14 cellular contexts compared by ENCODE assay signal in genomic region chr19:605061-605971, GRCh38. TPM values are rescaled to one million over a fixed set of nuclear protein-coding genes. Genes with fewer than 3 reads are reported as not detected.
A peak's percentile ranks its signal among the peaks of the same experiment; 100 is the strongest.
DNase-seq lines count a peak whose midpoint lies in the region; ATAC-seq and TF ChIP-seq lines count a peak whose summit lies in the region.
"Not testable (repeated sequence)": the region's sequence is repeated elsewhere in the genome, so short reads cannot be mapped to it uniquely, and the experiment has no call there.
"Had no signal": no experiment of that assay in that cellular context is flagged by ENCODE, and none has a peak within 500 bp of the region (broad histone marks: within the 10 kb centered on the region; RNA-seq: fewer than 3 reads in every experiment).

No MANE protein-coding gene starts in this region.

- ATAC-seq in DND-41 (ENCODE audit: insufficient read depth, low read depth) (peak; percentile 53), RWPE2 (ENCODE audit: low read depth) (peak; percentile 17; the same call in 1 of the 3 replicates)
- not testable (repeated sequence) for ATAC-seq in stimulated activated naive CD8-positive, alpha-beta T cell treated with anti-CD3 and anti-CD28 coated beads, Interleukin-15, Interleukin-2, amounts not matched to agents 100 U/mL and 50 U/mL, for 24 hours

- not testable (repeated sequence) for H3K36me3 Mint-ChIP-seq in activated CD4-positive, alpha-beta memory T cell treated with anti-CD3 and anti-CD28 coated beads for 36 hours; activated T-helper 2 cell treated with anti-CD3 and anti-CD28 coated beads, Interferon-gamma antibody, Interleukin-2, Interleukin-4, amounts not matched to agents 10 μg/mL and 5 μg/mL and 100 μg/mL, durations not matched to agents 14 hours and 24 hours and 36 hours (ENCODE audit: low read depth)

- POLR2A ChIA-PET in activated CD4-positive, alpha-beta memory T cell treated with anti-CD3 and anti-CD28 coated beads for 36 hours (lab: Charles Lee): not testable (repeated sequence)

- peak overlapping the region; percentile 82 for H2AFZ ChIP-seq in DND-41 (ENCODE audit: low read depth, low read length)
- H2AFZ ChIP-seq in KMS-11 (ENCODE audit: low read depth): peak overlapping the region; percentile 41; the same call in 1 of the 2 replicates

- not testable (repeated sequence) for H3K9me3 Mint-ChIP-seq in activated CD4-positive, alpha-beta memory T cell treated with anti-CD3 and anti-CD28 coated beads for 36 hours; activated T-helper 2 cell treated with anti-CD3 and anti-CD28 coated beads, Interferon-gamma antibody, Interleukin-2, Interleukin-4, amounts not matched to agents 10 μg/mL and 5 μg/mL and 100 μg/mL, durations not matched to agents 14 hours and 24 hours and 36 hours

- TF ChIP-seq POLR2A in erythroblast (IDR thresholded peaks at IDR 0.05; ENCODE audit: low read length): not testable (repeated sequence)

- not testable (repeated sequence) for H3K27ac Mint-ChIP-seq in activated CD4-positive, alpha-beta memory T cell treated with anti-CD3 and anti-CD28 coated beads for 36 hours; activated T-helper 2 cell treated with anti-CD3 and anti-CD28 coated beads, Interferon-gamma antibody, Interleukin-2, Interleukin-4, amounts not matched to agents 10 μg/mL and 5 μg/mL and 100 μg/mL, durations not matched to agents 14 hours and 24 hours and 36 hours

- peak overlapping the region; percentile 64 for H3K9ac ChIP-seq in DND-41 (ENCODE audit: low read depth, low read length)
- H3K9ac ChIP-seq in KMS-11: not testable (repeated sequence)

- H3K4me3 Mint-ChIP-seq in activated CD4-positive, alpha-beta memory T cell treated with anti-CD3 and anti-CD28 coated beads for 36 hours; activated T-helper 2 cell treated with anti-CD3 and anti-CD28 coated beads, Interferon-gamma antibody, Interleukin-2, Interleukin-4, amounts not matched to agents 10 μg/mL and 5 μg/mL and 100 μg/mL, durations not matched to agents 14 hours and 24 hours and 36 hours (ENCODE audit: low read depth): not testable (repeated sequence)

- CTCF ChIA-PET in activated CD4-positive, alpha-beta memory T cell treated with anti-CD3 and anti-CD28 coated beads for 36 hours (lab: Charles Lee): interaction anchor here (0.7 to 0.8 kb wide), 3 partner anchors 21 to 29 kb away, joined by 3 to 4 read pairs (median 3); no protein-coding TSS in a partner anchor

- H4K20me1 ChIP-seq in DND-41 (ENCODE audit: insufficient read depth, low read length); KMS-11 (ENCODE audit: insufficient read depth): not testable (repeated sequence)

- H3K36me3 ChIP-seq in DND-41 (ENCODE audit: insufficient read depth, low read length); KMS-11 (ENCODE audit: insufficient read depth); RWPE2 (ENCODE audit: low read depth): not testable (repeated sequence)

- DNase-seq in DND-41 (peak; percentile 54), NCI-H69 (lab: John Stamatoyannopoulos, UW) (peak; percentile 82), erythroblast (lab: John Stamatoyannopoulos, UW) (peak; percentile 45 to 59)
- not testable (repeated sequence) for DNase-seq in RWPE2 (ENCODE audit: low spot score)
- peak; percentile 60 for DNase-seq in activated CD4-positive, alpha-beta memory T cell treated with anti-CD3 and anti-CD28 coated beads for 36 hours
- DNase-seq in activated T-helper 2 cell treated with anti-CD3 and anti-CD28 coated beads, Interferon-gamma antibody, Interleukin-2, Interleukin-4, amounts not matched to agents 10 μg/mL and 5 μg/mL and 100 μg/mL, durations not matched to agents 14 hours and 24 hours and 36 hours (ENCODE audit: low spot score): peak; percentile 43
- DNase-seq in stimulated activated naive CD8-positive, alpha-beta T cell treated with anti-CD3 and anti-CD28 coated beads, Interleukin-15, Interleukin-2, amounts not matched to agents 100 U/mL and 50 U/mL, for 24 hours: peak; percentile 46

- peak overlapping the region; percentile 22 to 71; a peak in 3 of 4 replicates for H3K4me3 ChIP-seq in DND-41 (ENCODE audit: low read depth in 1 of 2, low read length in 2 of 2)
- not testable (repeated sequence) for H3K4me3 ChIP-seq in KMS-11 (IDR thresholded peaks at IDR 0.05; ENCODE audit: insufficient read depth, low read depth, low read length); RWPE2 (ENCODE audit: severe bottlenecking)

- H3K79me2 ChIP-seq in DND-41 (ENCODE audit: insufficient read depth, low read length); KMS-11 (ENCODE audit: insufficient read depth, low read depth): not testable (repeated sequence)

- H3K27me3 ChIP-seq in DND-41 (ENCODE audit: insufficient read depth, low read length, poor library complexity); KMS-11 (ENCODE audit: insufficient read depth, low read depth); RWPE2 (ENCODE audit: insufficient read depth, poor library complexity, severe bottlenecking): not testable (repeated sequence)

- H3K9me3 ChIP-seq in DND-41 (ENCODE audit: insufficient read depth, low read length, severe bottlenecking); RWPE2 (ENCODE audit: severe bottlenecking): not testable (repeated sequence)

- H3K4me1 Mint-ChIP-seq in activated CD4-positive, alpha-beta memory T cell treated with anti-CD3 and anti-CD28 coated beads for 36 hours (ENCODE audit: low read depth); activated T-helper 2 cell treated with anti-CD3 and anti-CD28 coated beads, Interferon-gamma antibody, Interleukin-2, Interleukin-4, amounts not matched to agents 10 μg/mL and 5 μg/mL and 100 μg/mL, durations not matched to agents 14 hours and 24 hours and 36 hours (ENCODE audit: low read depth): not testable (repeated sequence)

- peak overlapping the region; percentile 80 for H3K4me2 ChIP-seq in DND-41 (ENCODE audit: insufficient read depth, low read length)
- H3K4me2 ChIP-seq in KMS-11: peak overlapping the region; percentile 38; the same call in 1 of the 2 replicates

- intact Hi-C loops in activated CD4-positive, alpha-beta memory T cell treated with anti-CD3 and anti-CD28 coated beads for 36 hours (cut with micrococcal nuclease); activated T-helper 2 cell treated with anti-CD3 and anti-CD28 coated beads, Interferon-gamma antibody, Interleukin-2, Interleukin-4, amounts not matched to agents 10 μg/mL and 5 μg/mL and 100 μg/mL, durations not matched to agents 14 hours and 24 hours and 36 hours (cut with micrococcal nuclease): not testable (repeated sequence)

- H3K4me1 ChIP-seq in DND-41 (ENCODE audit: insufficient read depth, low read length): peaks cover 10% of the 10 kb centered on the region
- H3K4me1 ChIP-seq in KMS-11 (ENCODE audit: low read depth, poor library complexity, severe bottlenecking); RWPE2 (ENCODE audit: insufficient read depth, poor library complexity, severe bottlenecking): not testable (repeated sequence)

- H3K27me3 Mint-ChIP-seq in activated CD4-positive, alpha-beta memory T cell treated with anti-CD3 and anti-CD28 coated beads for 36 hours; activated T-helper 2 cell treated with anti-CD3 and anti-CD28 coated beads, Interferon-gamma antibody, Interleukin-2, Interleukin-4, amounts not matched to agents 10 μg/mL and 5 μg/mL and 100 μg/mL, durations not matched to agents 14 hours and 24 hours and 36 hours (ENCODE audit: low read depth): not testable (repeated sequence)

- peak overlapping the region; percentile 80 for H3K27ac ChIP-seq in DND-41 (ENCODE audit: low read length)
- H3K27ac ChIP-seq in KMS-11; RWPE2 (ENCODE audit: poor library complexity, severe bottlenecking): not testable (repeated sequence)

- TF ChIP-seq CTCF in DND-41 (IDR thresholded peaks at IDR 0.05; ENCODE audit: borderline replicate concordance, extremely low read depth, low read length, poor library complexity, severe bottlenecking): peak; percentile 47
- peak; percentile 89 for TF ChIP-seq CTCF in KMS-11 (conservative IDR thresholded peaks at IDR 0.05; ENCODE audit: low read depth, low read length)
- TF ChIP-seq CTCF in RWPE2 (IDR thresholded peaks at IDR 0.05; ENCODE audit: poor library complexity, severe bottlenecking): not testable (repeated sequence)

RNA-seq across cellular contexts. Expression of gene HCN2, which starts 15.6 kb away (rescaled TPM):
- total RNA-seq in activated CD4-positive, alpha-beta memory T cell treated with anti-CD3 and anti-CD28 coated beads for 36 hours: 1 to 10 TPM in 1 of 2 experiments, under 1 TPM in 1; 1.00 to 1.0 TPM
- 0.52 and 0.64 TPM in 2 replicates for total RNA-seq in activated T-helper 2 cell treated with anti-CD3 and anti-CD28 coated beads, Interferon-gamma antibody, Interleukin-2, Interleukin-4, amounts not matched to agents 10 μg/mL and 5 μg/mL and 100 μg/mL, durations not matched to agents 14 hours and 24 hours and 36 hours

RNA-seq across cellular contexts. Expression of gene POLRMT, which starts 28.0 kb away (rescaled TPM):
- 10 to 100 TPM; 71.5 to 72.5 TPM for total RNA-seq in activated CD4-positive, alpha-beta memory T cell treated with anti-CD3 and anti-CD28 coated beads for 36 hours
- 90.1 and 94.7 TPM in 2 replicates for total RNA-seq in activated T-helper 2 cell treated with anti-CD3 and anti-CD28 coated beads, Interferon-gamma antibody, Interleukin-2, Interleukin-4, amounts not matched to agents 10 μg/mL and 5 μg/mL and 100 μg/mL, durations not matched to agents 14 hours and 24 hours and 36 hours

RNA-seq across cellular contexts. Expression of gene BSG, which starts 32.9 kb away (rescaled TPM):
- 100 to 1,000 TPM; 185 to 205 TPM for total RNA-seq in activated CD4-positive, alpha-beta memory T cell treated with anti-CD3 and anti-CD28 coated beads for 36 hours
- total RNA-seq in activated T-helper 2 cell treated with anti-CD3 and anti-CD28 coated beads, Interferon-gamma antibody, Interleukin-2, Interleukin-4, amounts not matched to agents 10 μg/mL and 5 μg/mL and 100 μg/mL, durations not matched to agents 14 hours and 24 hours and 36 hours: 300 and 304 TPM in 2 replicates

RNA-seq across cellular contexts. Expression of gene FGF22, which starts 34.4 kb away (rescaled TPM):
- under 1 TPM in 1 of 2 experiments, not detected in 1; 0.14 TPM for total RNA-seq in activated CD4-positive, alpha-beta memory T cell treated with anti-CD3 and anti-CD28 coated beads for 36 hours
- not detected in 2 replicates for total RNA-seq in activated T-helper 2 cell treated with anti-CD3 and anti-CD28 coated beads, Interferon-gamma antibody, Interleukin-2, Interleukin-4, amounts not matched to agents 10 μg/mL and 5 μg/mL and 100 μg/mL, durations not matched to agents 14 hours and 24 hours and 36 hours
- total RNA-seq: body of pancreas, dermis microvascular lymphatic vessel endothelial cell, hepatocyte, lung microvascular endothelial cell, NCI-H460, RPMI7951 had no signal

RNA-seq across cellular contexts. Expression of gene RNF126, which starts 57.7 kb away (rescaled TPM):
- 10 to 100 TPM; 84.4 to 89.7 TPM for total RNA-seq in activated CD4-positive, alpha-beta memory T cell treated with anti-CD3 and anti-CD28 coated beads for 36 hours
- 83.2 and 89.4 TPM in 2 replicates for total RNA-seq in activated T-helper 2 cell treated with anti-CD3 and anti-CD28 coated beads, Interferon-gamma antibody, Interleukin-2, Interleukin-4, amounts not matched to agents 10 μg/mL and 5 μg/mL and 100 μg/mL, durations not matched to agents 14 hours and 24 hours and 36 hours
